1 cellular context compared by ENCODE assay signal in genomic region chr1:207364622-207365021, GRCh38.
TF ChIP-seq lines count a peak whose summit lies in the region.

No MANE protein-coding gene starts in this region.

TF ChIP-seq in HepG2, 621 proteins besides CTCF, POLR2A, EP300 and RAD21 (continued from another document):
- TF ChIP-seq KIAA2018 (CRISPR knock-in tag; IDR thresholded peaks at IDR 0.05; ENCODE audit: borderline replicate concordance) (no peak), KDM4B (CRISPR knock-in tag; IDR thresholded peaks at IDR 0.05) (no peak), ZNF549 (CRISPR knock-in tag; IDR thresholded peaks at IDR 0.05) (no peak), CENPX (CRISPR knock-in tag; IDR thresholded peaks at IDR 0.05) (no peak), IKZF4 (CRISPR knock-in tag; IDR thresholded peaks at IDR 0.05; ENCODE audit: borderline replicate concordance, low read depth, not compliant biosample characterization) (no peak), MAFK (conservative IDR thresholded peaks at IDR 0.05 in 1 of 2, IDR thresholded peaks at IDR 0.05 in 1 of 2; ENCODE audit: low read length in 2 of 2) (peak; percentile 48 to 59; a peak in 2 of 4 replicates)
